ENCODE assay signal across 13 cellular contexts in genomic region chr21:23016617-23017016, GRCh38.
DNase-seq lines count a peak whose midpoint lies in the region; ATAC-seq, FAIRE-seq and TF ChIP-seq lines count a peak whose summit lies in the region.
"Had no signal": no experiment of that assay in that cellular context is flagged by ENCODE, and none has a peak within 500 bp of the region (broad histone marks: within the 10 kb centered on the region; RNA-seq: fewer than 3 reads in every experiment).

No MANE protein-coding gene starts in this region.

- H3K9ac ChIP-seq in PC-3 (ENCODE audit: low read length): peak overlapping the region; percentile 77

- peaks cover 1% of the 10 kb centered on the region for H3K9me3 Mint-ChIP-seq in glutamatergic neuron (ENCODE audit: unreplicated experiment)
- H3K9me3 Mint-ChIP-seq in activated T-helper 2 cell treated with anti-CD3 and anti-CD28 coated beads, Interferon-gamma antibody, Interleukin-2, Interleukin-4, amounts not matched to agents 10 μg/mL and 5 μg/mL and 100 μg/mL, durations not matched to agents 14 hours and 24 hours and 36 hours: peaks cover 4% of the 10 kb centered on the region
- H3K9me3 Mint-ChIP-seq: activated B cell treated with CpG ODN at 0.5 μM for 24 hours had no signal

- H3K4me2 ChIP-seq in PC-3 (ENCODE audit: low read length): 0 out of 2 replicates have a peak overlapping the region, but pooled peaks have one; percentile 13

- no TSS peak for BruUV-seq in PC-3 (replicated peaks; lab: Mats Ljungman, UMichigan)

- no peaks in the 10 kb centered on the region for H3K27me3 Mint-ChIP-seq in glutamatergic neuron (ENCODE audit: unreplicated experiment)
- H3K27me3 Mint-ChIP-seq in activated T-helper 2 cell treated with anti-CD3 and anti-CD28 coated beads, Interferon-gamma antibody, Interleukin-2, Interleukin-4, amounts not matched to agents 10 μg/mL and 5 μg/mL and 100 μg/mL, durations not matched to agents 14 hours and 24 hours and 36 hours (ENCODE audit: low read depth): no peaks in the 10 kb centered on the region
- H3K27me3 Mint-ChIP-seq: activated B cell treated with CpG ODN at 0.5 μM for 24 hours; activated naive CD4-positive, alpha-beta T cell treated with anti-CD3 and anti-CD28 coated beads, Interleukin-2, amount 10 ng/mL, durations not matched to agents 7 days and 5 days; CD4-positive, CD25-positive, alpha-beta regulatory T cell had no signal

- no peaks in the 10 kb centered on the region for H3K79me2 ChIP-seq in PC-3 (ENCODE audit: low read length)

- DNase-seq in ACHN (peak; percentile 17), HTR-8/SVneo (ENCODE audit: insufficient read length, low spot score) (peak; percentile 9), PC-3 (peak; percentile 62), glutamatergic neuron (peak; percentile 26), NCI-H226 (no peak), prostate gland (ENCODE audit: low spot score) (no peak), Peyer's patch (no peak)
- DNase-seq in activated T-helper 2 cell treated with anti-CD3 and anti-CD28 coated beads, Interferon-gamma antibody, Interleukin-2, Interleukin-4, amounts not matched to agents 10 μg/mL and 5 μg/mL and 100 μg/mL, durations not matched to agents 14 hours and 24 hours and 36 hours (ENCODE audit: low spot score): no peak
- DNase-seq: activated B cell treated with CpG ODN at 0.5 μM for 24 hours; activated naive CD4-positive, alpha-beta T cell treated with anti-CD3 and anti-CD28 coated beads, Interleukin-2, amount 10 ng/mL, durations not matched to agents 7 days and 5 days; CD4-positive, CD25-positive, alpha-beta regulatory T cell; NCI-H187 had no signal

- no peak overlapping the region for H3K27ac Mint-ChIP-seq in glutamatergic neuron (ENCODE audit: unreplicated experiment)
- H3K27ac Mint-ChIP-seq in activated T-helper 2 cell treated with anti-CD3 and anti-CD28 coated beads, Interferon-gamma antibody, Interleukin-2, Interleukin-4, amounts not matched to agents 10 μg/mL and 5 μg/mL and 100 μg/mL, durations not matched to agents 14 hours and 24 hours and 36 hours: no peak overlapping the region
- H3K27ac Mint-ChIP-seq: activated B cell treated with CpG ODN at 0.5 μM for 24 hours; activated naive CD4-positive, alpha-beta T cell treated with anti-CD3 and anti-CD28 coated beads, Interleukin-2, amount 10 ng/mL, durations not matched to agents 7 days and 5 days; CD4-positive, CD25-positive, alpha-beta regulatory T cell had no signal

- H3K9me3 ChIP-seq in PC-3 (ENCODE audit: low read length) (0 out of 2 replicates have a peak, but pooled peaks cover 3% of the 10 kb centered on the region), prostate gland (no peaks in the 10 kb centered on the region), Peyer's patch (no peaks in the 10 kb centered on the region)

- intact Hi-C loops in PC-3 (cut with micrococcal nuclease): loop anchor here (2.0 to 10.0 kb wide), 5 partner anchors 74 to 442 kb away; no protein-coding TSS in a partner anchor
- intact Hi-C loops in prostate gland (cut with DNase I): no loop called here
- intact Hi-C loops in activated T-helper 2 cell treated with anti-CD3 and anti-CD28 coated beads, Interferon-gamma antibody, Interleukin-2, Interleukin-4, amounts not matched to agents 10 μg/mL and 5 μg/mL and 100 μg/mL, durations not matched to agents 14 hours and 24 hours and 36 hours (cut with micrococcal nuclease): no loop called here

- H3K27me3 ChIP-seq in PC-3 (ENCODE audit: low read length): no peaks in the 10 kb centered on the region
- H3K27me3 ChIP-seq in prostate gland (replicated peaks; ENCODE audit: insufficient read depth): no peaks in the 10 kb centered on the region
- H3K27me3 ChIP-seq in Peyer's patch: no peaks in the 10 kb centered on the region

- no peaks in the 10 kb centered on the region for H3K4me1 Mint-ChIP-seq in glutamatergic neuron (ENCODE audit: low read depth, unreplicated experiment)
- H3K4me1 Mint-ChIP-seq in activated T-helper 2 cell treated with anti-CD3 and anti-CD28 coated beads, Interferon-gamma antibody, Interleukin-2, Interleukin-4, amounts not matched to agents 10 μg/mL and 5 μg/mL and 100 μg/mL, durations not matched to agents 14 hours and 24 hours and 36 hours (ENCODE audit: low read depth): no peaks in the 10 kb centered on the region
- H3K4me1 Mint-ChIP-seq: activated B cell treated with CpG ODN at 0.5 μM for 24 hours; activated naive CD4-positive, alpha-beta T cell treated with anti-CD3 and anti-CD28 coated beads, Interleukin-2, amount 10 ng/mL, durations not matched to agents 7 days and 5 days; CD4-positive, CD25-positive, alpha-beta regulatory T cell had no signal

- no peak for TF ChIP-seq POLR2A in prostate gland (IDR thresholded peaks at IDR 0.05)
- TF ChIP-seq POLR2A in Peyer's patch (IDR thresholded peaks at IDR 0.05): no peak

- CTCF ChIA-PET in PC-3 (lab: Charles Lee): no interaction called here

- no peak for FAIRE-seq in HTR-8/SVneo (lab: Jason Lieb, UNC)
- FAIRE-seq: GM12891 had no signal

- TF ChIP-seq CTCF in PC-3 (conservative IDR thresholded peaks at IDR 0.05; ENCODE audit: low read depth, low read length) (peak; percentile 79), glutamatergic neuron (IDR thresholded peaks at IDR 0.05; ENCODE audit: partially characterized antibody, unreplicated experiment) (peak; percentile 27), prostate gland (IDR thresholded peaks at IDR 0.05) (no peak), Peyer's patch (IDR thresholded peaks at IDR 0.05) (no peak)

- no peaks in the 10 kb centered on the region for H4K20me1 ChIP-seq in PC-3 (ENCODE audit: low read length)

- no peaks in the 10 kb centered on the region for H3F3A ChIP-seq in PC-3 (ENCODE audit: low read length, unreplicated experiment)

- H3K4me1 ChIP-seq in PC-3 (ENCODE audit: insufficient read depth, low read length): peaks cover 21% of the 10 kb centered on the region
- H3K4me1 ChIP-seq in prostate gland (replicated peaks): no peaks in the 10 kb centered on the region
- H3K4me1 ChIP-seq in Peyer's patch: no peaks in the 10 kb centered on the region

- H3K36me3 ChIP-seq in PC-3 (ENCODE audit: low read depth, low read length) (no peaks in the 10 kb centered on the region), prostate gland (no peaks in the 10 kb centered on the region), Peyer's patch (no peaks in the 10 kb centered on the region)

- POLR2A ChIA-PET in PC-3 (lab: Charles Lee; ENCODE audit: unreplicated experiment): no interaction called here

- H3K4me3 Mint-ChIP-seq in glutamatergic neuron (ENCODE audit: unreplicated experiment): no peak overlapping the region
- H3K4me3 Mint-ChIP-seq in activated T-helper 2 cell treated with anti-CD3 and anti-CD28 coated beads, Interferon-gamma antibody, Interleukin-2, Interleukin-4, amounts not matched to agents 10 μg/mL and 5 μg/mL and 100 μg/mL, durations not matched to agents 14 hours and 24 hours and 36 hours (ENCODE audit: low read depth): no peak overlapping the region
- H3K4me3 Mint-ChIP-seq: activated B cell treated with CpG ODN at 0.5 μM for 24 hours; activated naive CD4-positive, alpha-beta T cell treated with anti-CD3 and anti-CD28 coated beads, Interleukin-2, amount 10 ng/mL, durations not matched to agents 7 days and 5 days; CD4-positive, CD25-positive, alpha-beta regulatory T cell had no signal

- no peak overlapping the region for H3K4me3 ChIP-seq in PC-3 (ENCODE audit: low read length)
- no peak overlapping the region for H3K4me3 ChIP-seq in prostate gland
- H3K4me3 ChIP-seq in Peyer's patch: no peak overlapping the region

- no peaks in the 10 kb centered on the region for H3K9me2 ChIP-seq in PC-3 (replicated peaks; ENCODE audit: low read length)

- no peaks in the 10 kb centered on the region for H3K36me3 Mint-ChIP-seq in glutamatergic neuron (ENCODE audit: unreplicated experiment)
- H3K36me3 Mint-ChIP-seq in activated T-helper 2 cell treated with anti-CD3 and anti-CD28 coated beads, Interferon-gamma antibody, Interleukin-2, Interleukin-4, amounts not matched to agents 10 μg/mL and 5 μg/mL and 100 μg/mL, durations not matched to agents 14 hours and 24 hours and 36 hours (ENCODE audit: low read depth): no peaks in the 10 kb centered on the region
- H3K36me3 Mint-ChIP-seq: activated naive CD4-positive, alpha-beta T cell treated with anti-CD3 and anti-CD28 coated beads, Interleukin-2, amount 10 ng/mL, durations not matched to agents 7 days and 5 days; CD4-positive, CD25-positive, alpha-beta regulatory T cell had no signal

- WGBS in prostate gland: 64% methylated on average over 4 of the region's 4 CpGs

- in situ Hi-C loops in ACHN (cut with HindIII; ENCODE audit: low pct_ligation_motif_present, low pct_unique_long_range_greater_than_20kb, low sequenced_read_pairs): no loop called here

- ATAC-seq in PC-3: peak; percentile 69

- H2AFZ ChIP-seq in PC-3 (ENCODE audit: low read length): peak overlapping the region; percentile 65

- peak overlapping the region; percentile 89 for H3K27ac ChIP-seq in PC-3 (ENCODE audit: low read length)
- H3K27ac ChIP-seq in prostate gland: no peak overlapping the region
- H3K27ac ChIP-seq in Peyer's patch: no peak overlapping the region

Comparison
In these comparisons a context has a peak if more than half of its experiments do, and no peak if none do; other contexts are left out.
1. DNase-seq: peak in ACHN (single experiment), HTR-8/SVneo (single experiment), PC-3 (single experiment) and glutamatergic neuron (single experiment); none in NCI-H226 (single experiment), prostate gland (single experiment), Peyer's patch (0 of 3) and activated T-helper 2 cell treated with anti-CD3 and anti-CD28 coated beads, Interferon-gamma antibody, Interleukin-2, Interleukin-4, amounts not matched to agents 10 μg/mL and 5 μg/mL and 100 μg/mL, durations not matched to agents 14 hours and 24 hours and 36 hours (single experiment).
2. CTCF ChIP-seq: peak in PC-3 (single experiment) and glutamatergic neuron (single experiment); none in prostate gland (0 of 4) and Peyer's patch (0 of 6).